In genomic region chr13:51583469-51583874, GRCh38 we compare ENCODE assay signal across 8 cellular contexts. TPM values are rescaled to one million over a fixed set of nuclear protein-coding genes. Genes with fewer than 3 reads are reported as not detected.
A peak's percentile ranks its signal among the peaks of the same experiment; 100 is the strongest.
DNase-seq lines count a peak whose midpoint lies in the region; ATAC-seq and TF ChIP-seq lines count a peak whose summit lies in the region.

No MANE protein-coding gene starts in this region.

- H4K20me1 ChIP-seq in OCI-LY1 (ENCODE audit: insufficient read depth, low read length): no peaks in the 10 kb centered on the region
- H4K20me1 ChIP-seq in neural progenitor cell (ENCODE audit: low read depth): peaks cover 25% of the 10 kb centered on the region

- H3K36me3 Mint-ChIP-seq in effector memory CD8-positive, alpha-beta T cell (ENCODE audit: insufficient read depth): peaks cover 14% of the 10 kb centered on the region
- H3K36me3 Mint-ChIP-seq in neural progenitor cell: peaks cover 3% of the 10 kb centered on the region

- no peak for ATAC-seq in effector memory CD8-positive, alpha-beta T cell (replicated peaks)
- no peak for ATAC-seq in HG03521 (IDR thresholded peaks at IDR 0.05; ENCODE audit: unreplicated experiment)
- no peak for ATAC-seq in HG02763 (IDR thresholded peaks at IDR 0.05; ENCODE audit: unreplicated experiment)

- H3K9me3 ChIP-seq in OCI-LY1 (ENCODE audit: low read length): no peaks in the 10 kb centered on the region
- no peaks in the 10 kb centered on the region for H3K9me3 ChIP-seq in neural progenitor cell (ENCODE audit: low read depth)

- peak overlapping the region; percentile 68 for H3K4me2 ChIP-seq in OCI-LY1 (ENCODE audit: low read length)
- H3K4me2 ChIP-seq in neural progenitor cell: peak overlapping the region; percentile 67

- H3K27me3 ChIP-seq in OCI-LY1 (ENCODE audit: insufficient read depth, low read length) (no peaks in the 10 kb centered on the region; the same call in 1 of the 2 replicates), neural progenitor cell (no peaks in the 10 kb centered on the region)

- TF ChIP-seq CTCF in C4-2B (conservative IDR thresholded peaks at IDR 0.05) (no peak), OCI-LY1 (IDR thresholded peaks at IDR 0.05; ENCODE audit: low read length) (no peak), neural progenitor cell (IDR thresholded peaks at IDR 0.05) (no peak)

- peak overlapping the region; percentile 82 for H3K4me3 ChIP-seq in OCI-LY1 (ENCODE audit: low read depth, low read length, poor library complexity, severe bottlenecking)
- peak overlapping the region; percentile 87 for H3K4me3 ChIP-seq in neural progenitor cell

- H2AFZ ChIP-seq in OCI-LY1 (ENCODE audit: low read length) (0 out of 2 replicates have a peak overlapping the region, but pooled peaks have one; percentile 66), neural progenitor cell (replicated peaks) (peak overlapping the region; percentile 27)

- peaks cover 15 to 16% of the 10 kb centered on the region in 2 donors for H3K4me1 Mint-ChIP-seq in effector memory CD8-positive, alpha-beta T cell (ENCODE audit: low read depth in 2 of 2)
- peaks cover 35% of the 10 kb centered on the region for H3K4me1 Mint-ChIP-seq in neural progenitor cell

- H3K9me2 ChIP-seq in OCI-LY1 (ENCODE audit: low read depth, low read length): no peaks in the 10 kb centered on the region

- H3K27ac ChIP-seq in C4-2B (peak overlapping the region; percentile 81), OCI-LY1 (ENCODE audit: low read depth, low read length, poor library complexity, severe bottlenecking) (peak overlapping the region; percentile 54), neural progenitor cell (no peak overlapping the region)

- H3F3A ChIP-seq in OCI-LY1 (ENCODE audit: insufficient read depth, low read length) (no peaks in the 10 kb centered on the region), neural progenitor cell (ENCODE audit: low read depth) (peaks cover 33% of the 10 kb centered on the region)

- no peaks in the 10 kb centered on the region for H3K27me3 Mint-ChIP-seq in effector memory CD8-positive, alpha-beta T cell
- H3K27me3 Mint-ChIP-seq in neural progenitor cell (ENCODE audit: insufficient read depth, low read depth): peaks cover 5% of the 10 kb centered on the region

- peak overlapping the region; percentile 92 to 94 for H3K27ac Mint-ChIP-seq in effector memory CD8-positive, alpha-beta T cell
- H3K27ac Mint-ChIP-seq in neural progenitor cell: peak overlapping the region; percentile 92

- H3K9ac ChIP-seq in OCI-LY1 (ENCODE audit: low read length) (peak overlapping the region; percentile 69; the same call in 1 of the 2 replicates), neural progenitor cell (no peak overlapping the region)

- no peaks in the 10 kb centered on the region for H3K9me3 Mint-ChIP-seq in effector memory CD8-positive, alpha-beta T cell
- no peaks in the 10 kb centered on the region for H3K9me3 Mint-ChIP-seq in neural progenitor cell

- H3K36me3 ChIP-seq in OCI-LY1 (ENCODE audit: insufficient read depth, low read length): no peaks in the 10 kb centered on the region; the same call in 1 of the 2 replicates
- H3K36me3 ChIP-seq in neural progenitor cell: no peaks in the 10 kb centered on the region

- H3K79me2 ChIP-seq in OCI-LY1 (ENCODE audit: insufficient read depth, low read length) (no peaks in the 10 kb centered on the region), neural progenitor cell (ENCODE audit: low read depth) (peaks cover 35% of the 10 kb centered on the region)

- no peak for DNase-seq in effector memory CD8-positive, alpha-beta T cell
- DNase-seq in neural progenitor cell (ENCODE audit: low spot score) (no peak), SKM-1 (lab: John Stamatoyannopoulos, UW; ENCODE audit: unreplicated experiment) (no peak), NCI-H226 (no peak)

- peak overlapping the region; percentile 90 to 91 for H3K4me3 Mint-ChIP-seq in effector memory CD8-positive, alpha-beta T cell
- H3K4me3 Mint-ChIP-seq in neural progenitor cell: peak overlapping the region; percentile 95

- H3K4me1 ChIP-seq in OCI-LY1 (ENCODE audit: insufficient read depth, low read length, severe bottlenecking) (peaks cover 17% of the 10 kb centered on the region), neural progenitor cell (peaks cover 31% of the 10 kb centered on the region)

RNA-seq across cellular contexts. Expression of gene WDFY2, which starts 0.8 kb away (rescaled TPM):
- 18.3 and 18.4 TPM in 2 replicates for total RNA-seq in neural progenitor cell (ENCODE audit: low replicate concordance)
